ENCODE assay signal across 12 cellular contexts in genomic region chr15:101168898-101169297, GRCh38.
DNase-seq lines count a peak whose midpoint lies in the region; ATAC-seq and TF ChIP-seq lines count a peak whose summit lies in the region.
"Had no signal": no experiment of that assay in that cellular context is flagged by ENCODE, and none has a peak within 500 bp of the region (broad histone marks: within the 10 kb centered on the region; RNA-seq: fewer than 3 reads in every experiment).

No MANE protein-coding gene starts in this region.

- peaks cover 0 to 36% of the 10 kb centered on the region in 2 donors for H3K4me1 ChIP-seq in lung (ENCODE audit: control insufficient read depth in 2 of 2, insufficient read depth in 2 of 2, low read length in 2 of 2)
- peaks cover 0 to 8% of the 10 kb centered on the region in 2 donors for H3K4me1 ChIP-seq in thyroid gland

- intact Hi-C loops in thyroid gland (cut with DNase I) = no loop called here

- H3K27ac Mint-ChIP-seq in activated naive CD4-positive, alpha-beta T cell treated with anti-CD3 and anti-CD28 coated beads, Interleukin-2, amount 50 U/mL, for 72 hours = peak overlapping the region; percentile 86 to 98

- peaks cover 30 to 41% of the 10 kb centered on the region in 2 donors for H3K36me3 Mint-ChIP-seq in activated naive CD4-positive, alpha-beta T cell treated with anti-CD3 and anti-CD28 coated beads, Interleukin-2, amount 50 U/mL, for 72 hours

- H3K9me3 Mint-ChIP-seq in activated naive CD4-positive, alpha-beta T cell treated with anti-CD3 and anti-CD28 coated beads, Interleukin-2, amount 50 U/mL, for 72 hours = peaks cover 15 to 25% of the 10 kb centered on the region in 2 donors

- no peak for DNase-seq in activated naive CD4-positive, alpha-beta T cell treated with anti-CD3 and anti-CD28 coated beads, Interleukin-2, amount 50 U/mL, for 72 hours (ENCODE audit: low spot score in 2 of 2)
- DNase-seq in activated naive CD4-positive, alpha-beta T cell treated with anti-CD3 and anti-CD28 coated beads, Interleukin-2, amount 50 U/mL, for 16 hours = no peak
- DNase-seq in lung (ENCODE audit: low spot score) (no peak), thyroid gland (no peak), DMS 273 (lab: John Stamatoyannopoulos, UW; ENCODE audit: unreplicated experiment) (no peak), LoVo (ENCODE audit: low spot score) (no peak)
- DNase-seq: Karpas-422, NCI-H2227 treated with DMSO at 0.1 percent for 48 hours, SHP77 had no signal

- no peak overlapping the region for H3K4me3 ChIP-seq in lung
- no peak overlapping the region for H3K4me3 ChIP-seq in thyroid gland (replicated peaks in 1 of 3)
- H3K4me3 ChIP-seq: cardiac muscle cell had no signal

- H3K27me3 ChIP-seq in lung (ENCODE audit: control insufficient read depth, insufficient read depth) = no peaks in the 10 kb centered on the region
- H3K27me3 ChIP-seq in thyroid gland = no peaks in the 10 kb centered on the region
- H3K27me3 ChIP-seq: cardiac muscle cell had no signal

- H3K9me3 ChIP-seq in lung (ENCODE audit: control insufficient read depth in 2 of 2, insufficient read depth in 1 of 2, low read length in 1 of 2) = peaks cover 3 to 5% of the 10 kb centered on the region in 2 donors
- H3K9me3 ChIP-seq in thyroid gland = no peaks in the 10 kb centered on the region

- 92 to 95% (median 94%) methylated on average over 4 of the region's 4 CpGs for WGBS in adipose tissue, 3 donors
- WGBS in lung, 2 donors = 92 to 96% methylated on average over 4 of the region's 4 CpGs
- 95 to 100% methylated on average over 4 of the region's 4 CpGs for WGBS in thyroid gland, 2 donors

- ATAC-seq in activated naive CD4-positive, alpha-beta T cell treated with anti-CD3 and anti-CD28 coated beads, Interleukin-2, amount 50 U/mL, for 72 hours = no peak
- ATAC-seq in lung (ENCODE audit: insufficient read depth, low FRiP score) (no peak), HG03469 (IDR thresholded peaks at IDR 0.05; ENCODE audit: unreplicated experiment) (no peak)

- H3K36me3 ChIP-seq in lung (ENCODE audit: control insufficient read depth in 2 of 2, insufficient read depth in 2 of 2, low read length in 2 of 2) (no peaks in the 10 kb centered on the region), thyroid gland (no peaks in the 10 kb centered on the region)
- H3K36me3 ChIP-seq: cardiac muscle cell had no signal

- H3K27ac ChIP-seq in adipose tissue (ENCODE audit: low read depth, low read length) (peak overlapping the region; percentile 30), lung (ENCODE audit: low read depth in 1 of 2, low read length in 1 of 2) (peak overlapping the region; percentile 30 to 97), thyroid gland (peak overlapping the region in 2 of 3 donors; percentile 59 to 68)
- H3K27ac ChIP-seq: cardiac muscle cell had no signal

- TF ChIP-seq POLR2A in thyroid gland (IDR thresholded peaks at IDR 0.05) = no peak

- no peak for TF ChIP-seq CTCF in lung (IDR thresholded peaks at IDR 0.05; ENCODE audit: control extremely low read depth, extremely low read depth)
- no peak for TF ChIP-seq CTCF in thyroid gland (IDR thresholded peaks at IDR 0.05)
